Comparison of ENCODE assay signal across 8 cellular contexts in genomic region chr18:49812321-49813070, GRCh38. TPM values are rescaled to one million over a fixed set of nuclear protein-coding genes. Genes with fewer than 3 reads are reported as not detected.
A peak's percentile ranks its signal among the peaks of the same experiment; 100 is the strongest.
DNase-seq lines count a peak whose midpoint lies in the region; ATAC-seq and TF ChIP-seq lines count a peak whose summit lies in the region.

No MANE protein-coding gene starts in this region.

- intact Hi-C loops in esophagus squamous epithelium (cut with DNase I), result no loop called here

- no peaks in the 10 kb centered on the region for H3K27me3 Mint-ChIP-seq in T-helper 1 cell treated with Interleukin-12 subunit alpha and Interleukin-12 subunit beta and Interleukin-4 antibody, amounts not matched to agents 30 μg/mL and 1 μg/mL, for 36 hours (ENCODE audit: low read depth)

- no peak overlapping the region for H3K9ac ChIP-seq in parathyroid adenoma

- H3K9me3 ChIP-seq in esophagus squamous epithelium (peaks cover 0 to 11% (median 0%) of the 10 kb centered on the region in 3 donors), parathyroid adenoma (ENCODE audit: control insufficient read depth, low read length) (no peaks in the 10 kb centered on the region)

- TF ChIP-seq CTCF in esophagus squamous epithelium (IDR thresholded peaks at IDR 0.05) (no peak), parathyroid adenoma (IDR thresholded peaks at IDR 0.05) (no peak)

- peaks cover 7% of the 10 kb centered on the region for H3K79me2 ChIP-seq in parathyroid adenoma

- TF ChIP-seq POLR2A in esophagus squamous epithelium (IDR thresholded peaks at IDR 0.05), result no peak

- H3K4me1 ChIP-seq in esophagus squamous epithelium (peaks cover 0 to 49% (median 17%) of the 10 kb centered on the region in 3 donors), parathyroid adenoma (peaks cover 3% of the 10 kb centered on the region)

- H3K4me1 Mint-ChIP-seq in T-helper 1 cell treated with Interleukin-12 subunit alpha and Interleukin-12 subunit beta and Interleukin-4 antibody, amounts not matched to agents 30 μg/mL and 1 μg/mL, for 36 hours (ENCODE audit: low read depth), result peaks cover 42% of the 10 kb centered on the region

- peak overlapping the region; percentile 98 for H3K4me3 Mint-ChIP-seq in T-helper 1 cell treated with Interleukin-12 subunit alpha and Interleukin-12 subunit beta and Interleukin-4 antibody, amounts not matched to agents 30 μg/mL and 1 μg/mL, for 36 hours

- H3K27ac Mint-ChIP-seq in T-helper 1 cell treated with Interleukin-12 subunit alpha and Interleukin-12 subunit beta and Interleukin-4 antibody, amounts not matched to agents 30 μg/mL and 1 μg/mL, for 36 hours, result peak overlapping the region; percentile 97

- no peak for ATAC-seq in HG02678 (IDR thresholded peaks at IDR 0.05; ENCODE audit: unreplicated experiment)

- peak overlapping the region; percentile 59 to 89 (median 76) for H3K4me3 ChIP-seq in esophagus squamous epithelium
- peak overlapping the region; percentile 87 for H3K4me3 ChIP-seq in parathyroid adenoma (ENCODE audit: low read depth, low read length)

- H2AFZ ChIP-seq in parathyroid adenoma, result peak overlapping the region; percentile 98

- peaks cover 19% of the 10 kb centered on the region for H3K9me3 Mint-ChIP-seq in T-helper 1 cell treated with Interleukin-12 subunit alpha and Interleukin-12 subunit beta and Interleukin-4 antibody, amounts not matched to agents 30 μg/mL and 1 μg/mL, for 36 hours

- H3K27me3 ChIP-seq in esophagus squamous epithelium (no peaks in the 10 kb centered on the region), parathyroid adenoma (ENCODE audit: control insufficient read depth, insufficient read depth, low read length) (no peaks in the 10 kb centered on the region)

- DNase-seq in T-helper 1 cell, result no peak
- peak; percentile 22 for DNase-seq in SHP77 treated with DMSO at 0.1 percent for 48 hours (lab: John Stamatoyannopoulos, UW)
- DNase-seq in esophagus squamous epithelium (lab: John Stamatoyannopoulos, UW), result no peak
- no peak for DNase-seq in DMS53 treated with DMSO at 0.1 percent for 48 hours (lab: John Stamatoyannopoulos, UW; ENCODE audit: unreplicated experiment)
- DNase-seq in stimulated activated CD4-positive, alpha-beta T cell treated with anti-CD3 and anti-CD28 coated beads, Interleukin-15, amount 100 ng/mL, for 24 hours, result no peak

- peaks cover 42% of the 10 kb centered on the region for H3K36me3 Mint-ChIP-seq in T-helper 1 cell treated with Interleukin-12 subunit alpha and Interleukin-12 subunit beta and Interleukin-4 antibody, amounts not matched to agents 30 μg/mL and 1 μg/mL, for 36 hours (ENCODE audit: low read depth)

- H3K4me2 ChIP-seq in parathyroid adenoma (ENCODE audit: low read length), result peak overlapping the region; percentile 95

- 52 to 72% methylated on average over 12 to 14 of the region's 14 CpGs for WGBS in esophagus squamous epithelium, 2 donors

- no peaks in the 10 kb centered on the region for H3K36me3 ChIP-seq in esophagus squamous epithelium
- no peaks in the 10 kb centered on the region for H3K36me3 ChIP-seq in parathyroid adenoma (ENCODE audit: control insufficient read depth, insufficient read depth, low read length)

- H3K27ac ChIP-seq in esophagus squamous epithelium (peak overlapping the region; percentile 86 to 99 (median 95)), parathyroid adenoma (peak overlapping the region; percentile 84)

RNA-seq across cellular contexts. Expression of gene ACAA2, which starts 0.8 kb away (rescaled TPM):
- total RNA-seq in esophagus squamous epithelium, result 10 to 100 TPM in 2 of 4 donors, 1 to 10 TPM in 2; 6.8 to 43.6 (median 15.9) TPM
